Comparison of ENCODE assay signal across 9 cellular contexts in genomic region chr4:143912478-143912877, GRCh38. TPM values are rescaled to one million over a fixed set of nuclear protein-coding genes. Genes with fewer than 3 reads are reported as not detected.
DNase-seq lines count a peak whose midpoint lies in the region; ATAC-seq and TF ChIP-seq lines count a peak whose summit lies in the region.
"Not testable (repeated sequence)": the region's sequence is repeated elsewhere in the genome, so short reads cannot be mapped to it uniquely, and the experiment has no call there.
"Had no signal": no experiment of that assay in that cellular context is flagged by ENCODE, and none has a peak within 500 bp of the region (broad histone marks: within the 10 kb centered on the region; RNA-seq: fewer than 3 reads in every experiment).

No MANE protein-coding gene starts in this region.

- not testable (repeated sequence) for H3K27me3 ChIP-seq in CD4-positive, alpha-beta memory T cell (ENCODE audit: insufficient read depth, low read length); left ventricle myocardium inferior (ENCODE audit: low read depth); tibial artery

- intact Hi-C loops in CD4-positive, alpha-beta memory T cell (cut with micrococcal nuclease); left ventricle myocardium inferior (cut with micrococcal nuclease); tibial artery (cut with DNase I; ENCODE audit: low total_unique reads): not testable (repeated sequence)

- not testable (repeated sequence) for H3K4me1 Mint-ChIP-seq in CD4-positive, alpha-beta memory T cell
- H3K4me1 Mint-ChIP-seq in IgD-negative memory B cell, result peaks cover 11 to 17% (median 16%) of the 10 kb centered on the region in 3 donors
- H3K4me1 Mint-ChIP-seq in activated CD8-positive, alpha-beta memory T cell treated with anti-CD3 and anti-CD28 coated beads, Interleukin-2, amount 10 ng/mL, durations not matched to agents 7 days and 5 days, result peaks cover 17% of the 10 kb centered on the region

- not testable (repeated sequence) for H3K27ac ChIP-seq in CD4-positive, alpha-beta memory T cell (ENCODE audit: low read depth, low read length); coronary artery
- peak overlapping the region; percentile 64 for H3K27ac ChIP-seq in left ventricle myocardium inferior (replicated peaks)
- peak overlapping the region; percentile 71 to 76 for H3K27ac ChIP-seq in tibial artery

- not testable (repeated sequence) for H3K36me3 Mint-ChIP-seq in CD4-positive, alpha-beta memory T cell; IgD-negative memory B cell; activated CD8-positive, alpha-beta memory T cell treated with anti-CD3 and anti-CD28 coated beads, Interleukin-2, amount 10 ng/mL, durations not matched to agents 7 days and 5 days

- not testable (repeated sequence) for H3K9me3 Mint-ChIP-seq in CD4-positive, alpha-beta memory T cell; IgD-negative memory B cell; activated CD8-positive, alpha-beta memory T cell treated with anti-CD3 and anti-CD28 coated beads, Interleukin-2, amount 10 ng/mL, durations not matched to agents 7 days and 5 days (ENCODE audit: low read depth)

- peak overlapping the region in 2 of 7 donors; percentile 37 to 46 for H3K27ac Mint-ChIP-seq in CD4-positive, alpha-beta memory T cell
- H3K27ac Mint-ChIP-seq in IgD-negative memory B cell, result peak overlapping the region; percentile 89 to 97 (median 94)
- not testable (repeated sequence) for H3K27ac Mint-ChIP-seq in activated CD8-positive, alpha-beta memory T cell treated with anti-CD3 and anti-CD28 coated beads, Interleukin-2, amount 10 ng/mL, durations not matched to agents 7 days and 5 days

- not testable (repeated sequence) for H3K9me3 ChIP-seq in CD4-positive, alpha-beta memory T cell (ENCODE audit: control insufficient read depth in 1 of 2, low read length in 2 of 2); left ventricle myocardium inferior (replicated peaks); tibial artery

- H3K36me3 ChIP-seq in CD4-positive, alpha-beta memory T cell (ENCODE audit: insufficient read depth, low read length); left ventricle myocardium inferior; tibial artery: not testable (repeated sequence)

- H3K4me1 ChIP-seq in CD4-positive, alpha-beta memory T cell (ENCODE audit: insufficient read depth, low read length); left ventricle myocardium inferior; tibial artery: not testable (repeated sequence)

- peaks cover 0 to 13% of the 10 kb centered on the region in 2 donors for H3K27me3 Mint-ChIP-seq in CD4-positive, alpha-beta memory T cell
- not testable (repeated sequence) for H3K27me3 Mint-ChIP-seq in IgD-negative memory B cell; activated CD8-positive, alpha-beta memory T cell treated with anti-CD3 and anti-CD28 coated beads, Interleukin-2, amount 10 ng/mL, durations not matched to agents 7 days and 5 days

- H3K4me3 ChIP-seq in CD4-positive, alpha-beta memory T cell (ENCODE audit: low read length in 2 of 2), result not testable (repeated sequence)
- H3K4me3 ChIP-seq in coronary artery, result peak overlapping the region; percentile 72
- peak overlapping the region; percentile 60 for H3K4me3 ChIP-seq in left ventricle myocardium inferior
- peak overlapping the region; percentile 22 for H3K4me3 ChIP-seq in retinal pigment epithelial cell (ENCODE audit: low read length)
- H3K4me3 ChIP-seq in tibial artery, result peak overlapping the region; percentile 54 to 55

- CTCF ChIA-PET in CD4-positive, alpha-beta memory T cell (lab: Charles Lee; ENCODE audit: partially characterized antibody); activated CD8-positive, alpha-beta memory T cell treated with anti-CD3 and anti-CD28 coated beads, Interleukin-2, amount 10 ng/mL, durations not matched to agents 7 days and 5 days (lab: Charles Lee): not testable (repeated sequence)

- H3K4me3 Mint-ChIP-seq in CD4-positive, alpha-beta memory T cell, result peak overlapping the region in 7 of 8 donors; percentile 11 to 90 (median 76)
- H3K4me3 Mint-ChIP-seq in IgD-negative memory B cell, result peak overlapping the region; percentile 93 to 99 (median 96)
- peak overlapping the region; percentile 73 for H3K4me3 Mint-ChIP-seq in activated CD8-positive, alpha-beta memory T cell treated with anti-CD3 and anti-CD28 coated beads, Interleukin-2, amount 10 ng/mL, durations not matched to agents 7 days and 5 days

- POLR2A ChIA-PET in CD4-positive, alpha-beta memory T cell (lab: Charles Lee; ENCODE audit: partially characterized antibody), result not testable (repeated sequence)

- DNase-seq in CD4-positive, alpha-beta memory T cell; activated CD8-positive, alpha-beta memory T cell treated with anti-CD3 and anti-CD28 coated beads, Interleukin-2, amount 10 ng/mL, durations not matched to agents 7 days and 5 days; coronary artery (ENCODE audit: low spot score); left ventricle myocardium inferior; retinal pigment epithelial cell (ENCODE audit: low read depth); tibial artery: not testable (repeated sequence)

- ATAC-seq in GM19455 (IDR thresholded peaks at IDR 0.05; ENCODE audit: unreplicated experiment), result peak; percentile 21
- not testable (repeated sequence) for ATAC-seq in activated CD8-positive, alpha-beta memory T cell treated with anti-CD3 and anti-CD28 coated beads, Interleukin-2, amount 10 ng/mL, durations not matched to agents 7 days and 5 days

- not testable (repeated sequence) for TF ChIP-seq CTCF in coronary artery (IDR thresholded peaks at IDR 0.05); left ventricle myocardium inferior (IDR thresholded peaks at IDR 0.05; ENCODE audit: borderline replicate concordance); retinal pigment epithelial cell (conservative IDR thresholded peaks at IDR 0.05; ENCODE audit: low read depth, low read length); tibial artery (IDR thresholded peaks at IDR 0.05)

RNA-seq across cellular contexts. Expression of gene GYPE, which starts 7.1 kb away (rescaled TPM):
- total RNA-seq in CD4-positive, alpha-beta memory T cell, result 1 to 10 TPM in 1 of 2 experiments, under 1 TPM in 1; 0.58 to 1.6 TPM
- 1 to 10 TPM in 1 of 2 donors, not detected in 1; 1.3 TPM for polyA plus RNA-seq in CD4-positive, alpha-beta memory T cell
- polyA plus RNA-seq in IgD-negative memory B cell, result 5.6 TPM
- total RNA-seq in activated CD8-positive, alpha-beta memory T cell treated with anti-CD3 and anti-CD28 coated beads, Interleukin-2, amount 10 ng/mL, durations not matched to agents 7 days and 5 days, result 1 to 10 TPM; 1.8 to 4.0 TPM
- total RNA-seq in left ventricle myocardium inferior, result 0.16 TPM
- total RNA-seq: neural crest cell had no signal
